Comparison of ENCODE assay signal across 26 cellular contexts in the genomic region with DNA sequence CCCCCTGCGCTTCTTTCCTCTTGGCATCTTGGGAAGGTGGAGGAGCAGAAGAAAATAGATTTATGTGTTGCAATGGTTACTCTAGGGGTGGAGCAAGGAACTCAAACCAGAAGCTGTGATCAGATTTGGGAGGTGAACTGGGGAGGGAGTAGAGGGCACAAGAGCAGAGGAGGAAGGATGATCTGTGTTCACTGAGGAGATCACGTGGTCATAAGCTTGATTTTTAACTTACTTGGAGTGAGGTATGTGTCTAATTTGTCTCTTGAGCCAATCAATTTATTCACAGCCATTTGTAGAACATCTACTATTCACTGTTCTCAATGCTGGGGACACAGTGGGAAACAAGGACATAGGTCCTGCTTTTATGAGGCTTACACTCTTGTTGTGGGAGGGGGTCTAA.
"Had no signal": no experiment of that assay in that cellular context is flagged by ENCODE, and none has a peak within 500 bp of the region (broad histone marks: within the 10 kb centered on the region; RNA-seq: fewer than 3 reads in every experiment).

No MANE protein-coding gene starts in this region.

- H3K36me3 ChIP-seq: esophagus squamous epithelium, gastrocnemius medialis, heart right ventricle, left lung, lower lobe of right lung had no signal

- H3K9me3 ChIP-seq: esophagus squamous epithelium, gastrocnemius medialis, left lung, lower lobe of right lung, mucosa of descending colon had no signal

- H3K4me3 ChIP-seq: coronary artery, dorsolateral prefrontal cortex, esophagus squamous epithelium, gastrocnemius medialis, heart right ventricle, left lung, lower lobe of right lung, mucosa of descending colon had no signal

- FAIRE-seq: colon, endometrium, islet of Langerhans, keratinocyte had no signal

- H3K27ac ChIP-seq: coronary artery, dorsolateral prefrontal cortex, epithelial cell of prostate, esophagus squamous epithelium, gastrocnemius medialis, heart right ventricle, left lung, lower lobe of right lung had no signal

- DNase-seq: dermis blood vessel endothelial cell; dorsolateral prefrontal cortex; effector CD4-positive, alpha-beta T cell; effector memory CD8-positive, alpha-beta T cell; erythroblast; esophagus squamous epithelium; foreskin fibroblast; foreskin melanocyte; gastrocnemius medialis; glutamatergic neuron; head of caudate nucleus; heart right ventricle; hippocampal formation; left cardiac atrium; left lung; left ventricle myocardium superior; lower lobe of right lung; mesenchymal stem cell; mucosa of descending colon had no signal

- ATAC-seq: effector memory CD8-positive, alpha-beta T cell; esophagus mucosa; gastrocnemius medialis; heart right ventricle; left cardiac atrium; left lung; left ventricle myocardium superior; lower lobe of right lung; mucosa of descending colon had no signal
